ENCODE assay signal across 20 cellular contexts in genomic region chrX:150450519-150451177, GRCh38.
DNase-seq lines count a peak whose midpoint lies in the region; ATAC-seq and TF ChIP-seq lines count a peak whose summit lies in the region.
"Had no signal": no experiment of that assay in that cellular context is flagged by ENCODE, and none has a peak within 500 bp of the region (broad histone marks: within the 10 kb centered on the region; RNA-seq: fewer than 3 reads in every experiment).

No MANE protein-coding gene starts in this region.

- no peak overlapping the region for H3K18ac ChIP-seq in mesenchymal stem cell (ENCODE audit: low read depth in 1 of 2, low read length in 2 of 2)

- no peak overlapping the region for H2BK15ac ChIP-seq in mesenchymal stem cell (ENCODE audit: low read depth, poor library complexity, severe bottlenecking)

- H4K20me1 ChIP-seq in DND-41 (ENCODE audit: insufficient read depth, low read length) (no peaks in the 10 kb centered on the region; the same call in 1 of the 2 replicates), GM23338 (replicated peaks; ENCODE audit: insufficient read depth) (no peaks in the 10 kb centered on the region)

- no peaks in the 10 kb centered on the region for H3K9me3 ChIP-seq in DND-41 (ENCODE audit: insufficient read depth, low read length, severe bottlenecking)
- H3K9me3 ChIP-seq in mesenchymal stem cell (ENCODE audit: control insufficient read depth, low read length): no peaks in the 10 kb centered on the region
- H3K9me3 ChIP-seq: body of pancreas, sigmoid colon had no signal

- peak; percentile 37 for DNase-seq in activated CD8-positive, alpha-beta T cell treated with anti-CD3 and anti-CD28 coated beads for 36 hours
- no peak for DNase-seq in activated CD8-positive, alpha-beta T cell treated with anti-CD3 and anti-CD28 coated beads, Interleukin-2, amount 10 ng/mL, durations not matched to agents 7 days and 5 days
- DNase-seq in DND-41 (peak; percentile 53), mesenchymal stem cell (no peak), H4 (ENCODE audit: low spot score) (no peak), GM23338 (ENCODE audit: low spot score) (no peak), NCI-H510A treated with DMSO at 0.1 percent for 48 hours (lab: John Stamatoyannopoulos, UW) (no peak)
- DNase-seq in activated naive CD4-positive, alpha-beta T cell treated with anti-CD3 and anti-CD28 coated beads, Interleukin-2, amount 10 ng/mL, durations not matched to agents 7 days and 5 days: peak; percentile 23
- DNase-seq: body of pancreas, dermis blood vessel endothelial cell, DMS153, HCEC 1CT, islet precursor cell, NCI-H187, NCI-H82, PC-3, SIG-M5, sigmoid colon had no signal

- no peak overlapping the region for H3K14ac ChIP-seq in mesenchymal stem cell (ENCODE audit: low read length in 2 of 2)

- H3K4me2 ChIP-seq in DND-41 (ENCODE audit: insufficient read depth, low read length) (no peak overlapping the region), mesenchymal stem cell (ENCODE audit: low read length, poor library complexity, severe bottlenecking) (no peak overlapping the region), GM23338 (no peak overlapping the region)

- no peaks in the 10 kb centered on the region for H3K27me3 ChIP-seq in DND-41 (ENCODE audit: insufficient read depth, low read length, poor library complexity)
- H3K27me3 ChIP-seq in mesenchymal stem cell (ENCODE audit: control insufficient read depth in 1 of 2, insufficient read depth in 1 of 2, low read length in 2 of 2): peaks cover 0 to 6% of the 10 kb centered on the region in 2 experiments
- H3K27me3 ChIP-seq in GM23338 (ENCODE audit: insufficient read depth): no peaks in the 10 kb centered on the region
- H3K27me3 ChIP-seq: body of pancreas, sigmoid colon had no signal

- 100% methylated on average over 4 of the region's 5 CpGs for WGBS in mesenchymal stem cell

- CTCF ChIA-PET in activated CD8-positive, alpha-beta T cell treated with anti-CD3 and anti-CD28 coated beads for 36 hours (lab: Charles Lee): interaction anchor here (0.6 to 2.0 kb wide), 8 partner anchors 28 to 138 kb away, joined by 3 to 7 read pairs (median 3); no protein-coding TSS in a partner anchor
- CTCF ChIA-PET in activated CD8-positive, alpha-beta T cell treated with anti-CD3 and anti-CD28 coated beads, Interleukin-2, amount 10 ng/mL, durations not matched to agents 7 days and 5 days (lab: Charles Lee): interaction anchor here (1.1 to 3.2 kb wide), 5 partner anchors 7 to 35 kb away, joined by 4 to 16 read pairs (median 13); no protein-coding TSS in a partner anchor
- CTCF ChIA-PET in activated naive CD4-positive, alpha-beta T cell treated with anti-CD3 and anti-CD28 coated beads, Interleukin-2, amount 10 ng/mL, durations not matched to agents 7 days and 5 days (lab: Charles Lee): interaction anchor here (0.6 to 5.3 kb wide), 11 partner anchors 8 to 281 kb away, joined by 3 to 96 read pairs (median 3); no protein-coding TSS in a partner anchor

- intact Hi-C loops in activated CD8-positive, alpha-beta T cell treated with anti-CD3 and anti-CD28 coated beads for 36 hours (cut with micrococcal nuclease): no loop called here

- H3K27ac ChIP-seq in DND-41 (ENCODE audit: low read length) (no peak overlapping the region; the same call in 1 of the 2 replicates), mesenchymal stem cell (ENCODE audit: low read length, poor library complexity, severe bottlenecking) (no peak overlapping the region), GM23338 (ENCODE audit: low read depth) (no peak overlapping the region)
- H3K27ac ChIP-seq: body of pancreas, sigmoid colon had no signal

- H3F3A ChIP-seq in GM23338 (replicated peaks; ENCODE audit: low read depth): no peaks in the 10 kb centered on the region

- POLR2A ChIA-PET in activated CD8-positive, alpha-beta T cell treated with anti-CD3 and anti-CD28 coated beads for 36 hours (lab: Charles Lee): no interaction called here
- POLR2A ChIA-PET in activated CD8-positive, alpha-beta T cell treated with anti-CD3 and anti-CD28 coated beads, Interleukin-2, amount 10 ng/mL, durations not matched to agents 7 days and 5 days (lab: Charles Lee): interaction anchor here (0.6 to 0.8 kb wide), 2 partner anchors 129 to 226 kb away, joined by 3 read pairs; no protein-coding TSS in a partner anchor

- peaks cover 5% of the 10 kb centered on the region for H3K4me1 Mint-ChIP-seq in activated CD8-positive, alpha-beta T cell treated with anti-CD3 and anti-CD28 coated beads for 36 hours (ENCODE audit: low read depth)
- peaks cover 14% of the 10 kb centered on the region for H3K4me1 Mint-ChIP-seq in activated CD8-positive, alpha-beta T cell treated with anti-CD3 and anti-CD28 coated beads, Interleukin-2, amount 10 ng/mL, durations not matched to agents 7 days and 5 days (ENCODE audit: low read depth)
- peaks cover 50% of the 10 kb centered on the region for H3K4me1 Mint-ChIP-seq in activated naive CD4-positive, alpha-beta T cell treated with anti-CD3 and anti-CD28 coated beads, Interleukin-2, amount 10 ng/mL, durations not matched to agents 7 days and 5 days
- H3K4me1 Mint-ChIP-seq in GM23338: peaks cover 6% of the 10 kb centered on the region; the same call in 2 of the 3 replicates

- H3K9ac ChIP-seq in DND-41 (ENCODE audit: low read depth, low read length) (no peak overlapping the region), mesenchymal stem cell (ENCODE audit: low read length) (no peak overlapping the region)

- H2AFZ ChIP-seq in DND-41 (ENCODE audit: low read depth, low read length): no peak overlapping the region
- peak overlapping the region; percentile 27 for H2AFZ ChIP-seq in mesenchymal stem cell (ENCODE audit: low read depth, low read length)
- no peak overlapping the region for H2AFZ ChIP-seq in GM23338

- H3K4me3 ChIP-seq in DND-41 (ENCODE audit: low read depth in 1 of 2, low read length in 2 of 2): no peak overlapping the region
- H3K4me3 ChIP-seq in mesenchymal stem cell (ENCODE audit: insufficient read depth in 1 of 2, low read depth in 1 of 2, low read length in 2 of 2): no peak overlapping the region
- H3K4me3 ChIP-seq in GM23338: no peak overlapping the region
- H3K4me3 ChIP-seq: body of pancreas, sigmoid colon had no signal

- no peak overlapping the region for H3K27ac Mint-ChIP-seq in activated CD8-positive, alpha-beta T cell treated with anti-CD3 and anti-CD28 coated beads for 36 hours
- H3K27ac Mint-ChIP-seq in activated CD8-positive, alpha-beta T cell treated with anti-CD3 and anti-CD28 coated beads, Interleukin-2, amount 10 ng/mL, durations not matched to agents 7 days and 5 days: no peak overlapping the region
- peak overlapping the region; percentile 55 for H3K27ac Mint-ChIP-seq in activated naive CD4-positive, alpha-beta T cell treated with anti-CD3 and anti-CD28 coated beads, Interleukin-2, amount 10 ng/mL, durations not matched to agents 7 days and 5 days
- no peak overlapping the region for H3K27ac Mint-ChIP-seq in GM23338

- H4K91ac ChIP-seq in mesenchymal stem cell (ENCODE audit: low read length): no peak overlapping the region

- H3K9me2 ChIP-seq in GM23338 (ENCODE audit: insufficient read depth): no peaks in the 10 kb centered on the region

- no peak overlapping the region for H2BK120ac ChIP-seq in mesenchymal stem cell (ENCODE audit: low read depth, low read length)

- no peak overlapping the region for H3K4ac ChIP-seq in mesenchymal stem cell (ENCODE audit: low read depth in 1 of 2, low read length in 2 of 2)

- no peaks in the 10 kb centered on the region for H3K27me3 Mint-ChIP-seq in activated CD8-positive, alpha-beta T cell treated with anti-CD3 and anti-CD28 coated beads for 36 hours
- no peaks in the 10 kb centered on the region for H3K27me3 Mint-ChIP-seq in activated CD8-positive, alpha-beta T cell treated with anti-CD3 and anti-CD28 coated beads, Interleukin-2, amount 10 ng/mL, durations not matched to agents 7 days and 5 days (ENCODE audit: low read depth)
- no peaks in the 10 kb centered on the region for H3K27me3 Mint-ChIP-seq in activated naive CD4-positive, alpha-beta T cell treated with anti-CD3 and anti-CD28 coated beads, Interleukin-2, amount 10 ng/mL, durations not matched to agents 7 days and 5 days
- no peaks in the 10 kb centered on the region for H3K27me3 Mint-ChIP-seq in GM23338 (ENCODE audit: insufficient read depth, low read depth, poor library complexity)

- H3K36me3 Mint-ChIP-seq in activated CD8-positive, alpha-beta T cell treated with anti-CD3 and anti-CD28 coated beads for 36 hours (ENCODE audit: low read depth): no peaks in the 10 kb centered on the region
- no peaks in the 10 kb centered on the region for H3K36me3 Mint-ChIP-seq in activated CD8-positive, alpha-beta T cell treated with anti-CD3 and anti-CD28 coated beads, Interleukin-2, amount 10 ng/mL, durations not matched to agents 7 days and 5 days (ENCODE audit: low read depth)
- peaks cover 11% of the 10 kb centered on the region for H3K36me3 Mint-ChIP-seq in activated naive CD4-positive, alpha-beta T cell treated with anti-CD3 and anti-CD28 coated beads, Interleukin-2, amount 10 ng/mL, durations not matched to agents 7 days and 5 days
- H3K36me3 Mint-ChIP-seq in GM23338 (ENCODE audit: low read depth): no peaks in the 10 kb centered on the region
- H3K36me3 Mint-ChIP-seq: CD14-positive monocyte had no signal

- no peak overlapping the region for H3K23ac ChIP-seq in mesenchymal stem cell (ENCODE audit: low read length in 2 of 2)

- no peak overlapping the region for H2BK12ac ChIP-seq in mesenchymal stem cell (ENCODE audit: low read length in 2 of 2)

- peaks cover 8% of the 10 kb centered on the region for H3K79me1 ChIP-seq in mesenchymal stem cell (replicated peaks; ENCODE audit: low read length, poor library complexity, severe bottlenecking)

- no peaks in the 10 kb centered on the region for H3K36me3 ChIP-seq in DND-41 (ENCODE audit: insufficient read depth, low read length)
- H3K36me3 ChIP-seq in mesenchymal stem cell (ENCODE audit: control insufficient read depth in 1 of 2, insufficient read depth in 2 of 2, low read depth in 1 of 2, low read length in 2 of 2): no peaks in the 10 kb centered on the region
- H3K36me3 ChIP-seq in GM23338 (ENCODE audit: insufficient read depth): no peaks in the 10 kb centered on the region
- H3K36me3 ChIP-seq: sigmoid colon had no signal

- H2BK5ac ChIP-seq in mesenchymal stem cell (ENCODE audit: low read depth, low read length, poor library complexity, severe bottlenecking): no peak overlapping the region

- no peaks in the 10 kb centered on the region for H3K9me3 Mint-ChIP-seq in activated CD8-positive, alpha-beta T cell treated with anti-CD3 and anti-CD28 coated beads for 36 hours
- H3K9me3 Mint-ChIP-seq in activated CD8-positive, alpha-beta T cell treated with anti-CD3 and anti-CD28 coated beads, Interleukin-2, amount 10 ng/mL, durations not matched to agents 7 days and 5 days (ENCODE audit: insufficient read depth): no peaks in the 10 kb centered on the region
- H3K9me3 Mint-ChIP-seq in activated naive CD4-positive, alpha-beta T cell treated with anti-CD3 and anti-CD28 coated beads, Interleukin-2, amount 10 ng/mL, durations not matched to agents 7 days and 5 days: no peaks in the 10 kb centered on the region
- no peaks in the 10 kb centered on the region; the same call in 2 of the 3 replicates for H3K9me3 Mint-ChIP-seq in GM23338

- H3K4me3 Mint-ChIP-seq in activated CD8-positive, alpha-beta T cell treated with anti-CD3 and anti-CD28 coated beads for 36 hours: no peak overlapping the region
- no peak overlapping the region for H3K4me3 Mint-ChIP-seq in activated CD8-positive, alpha-beta T cell treated with anti-CD3 and anti-CD28 coated beads, Interleukin-2, amount 10 ng/mL, durations not matched to agents 7 days and 5 days
- no peak overlapping the region for H3K4me3 Mint-ChIP-seq in activated naive CD4-positive, alpha-beta T cell treated with anti-CD3 and anti-CD28 coated beads, Interleukin-2, amount 10 ng/mL, durations not matched to agents 7 days and 5 days
- no peak overlapping the region for H3K4me3 Mint-ChIP-seq in GM23338
- H3K4me3 Mint-ChIP-seq: CD14-positive monocyte had no signal

- H3K4me1 ChIP-seq in DND-41 (ENCODE audit: insufficient read depth, low read length): peaks cover 18% of the 10 kb centered on the region
- H3K4me1 ChIP-seq in mesenchymal stem cell (ENCODE audit: control insufficient read depth, insufficient read depth, low read depth, low read length): no peaks in the 10 kb centered on the region
- no peaks in the 10 kb centered on the region for H3K4me1 ChIP-seq in GM23338 (ENCODE audit: insufficient read depth)
- H3K4me1 ChIP-seq: body of pancreas, sigmoid colon had no signal

- H4K8ac ChIP-seq in mesenchymal stem cell (ENCODE audit: low read length): no peak overlapping the region

- peak; percentile 61 for ATAC-seq in activated CD8-positive, alpha-beta T cell treated with anti-CD3 and anti-CD28 coated beads for 36 hours
- ATAC-seq in activated CD8-positive, alpha-beta T cell treated with anti-CD3 and anti-CD28 coated beads, Interleukin-2, amount 10 ng/mL, durations not matched to agents 7 days and 5 days: no peak
- ATAC-seq in DND-41 (ENCODE audit: insufficient read depth, low read depth) (peak; percentile 89), GM23338 (no peak)
- ATAC-seq: body of pancreas, HepG2, PC-3 had no signal

- H2AK5ac ChIP-seq in mesenchymal stem cell (ENCODE audit: low read length, severe bottlenecking): no peak overlapping the region

- H3K79me2 ChIP-seq in DND-41 (ENCODE audit: insufficient read depth, low read length) (no peaks in the 10 kb centered on the region), GM23338 (replicated peaks; ENCODE audit: insufficient read depth) (no peaks in the 10 kb centered on the region)

- no peak for TF ChIP-seq CTCF in activated CD8-positive, alpha-beta T cell treated with anti-CD3 and anti-CD28 coated beads for 36 hours (IDR thresholded peaks at IDR 0.05)
- TF ChIP-seq CTCF in DND-41 (IDR thresholded peaks at IDR 0.05; ENCODE audit: borderline replicate concordance, extremely low read depth, low read length, poor library complexity, severe bottlenecking) (no peak), GM23338 (conservative IDR thresholded peaks at IDR 0.05; ENCODE audit: low read depth in 2 of 2) (no peak)

Comparison
In these comparisons a context has a peak if more than half of its experiments do, and no peak if none do; other contexts are left out.
1. ATAC-seq: peak in activated CD8-positive, alpha-beta T cell treated with anti-CD3 and anti-CD28 coated beads for 36 hours (single experiment) and DND-41 (single experiment); none in activated CD8-positive, alpha-beta T cell treated with anti-CD3 and anti-CD28 coated beads, Interleukin-2, amount 10 ng/mL, durations not matched to agents 7 days and 5 days (single experiment) and GM23338 (single experiment).
2. DNase-seq: peak in activated CD8-positive, alpha-beta T cell treated with anti-CD3 and anti-CD28 coated beads for 36 hours (single experiment), DND-41 (single experiment) and activated naive CD4-positive, alpha-beta T cell treated with anti-CD3 and anti-CD28 coated beads, Interleukin-2, amount 10 ng/mL, durations not matched to agents 7 days and 5 days (single experiment); none in activated CD8-positive, alpha-beta T cell treated with anti-CD3 and anti-CD28 coated beads, Interleukin-2, amount 10 ng/mL, durations not matched to agents 7 days and 5 days (single experiment), mesenchymal stem cell (single experiment), H4 (single experiment), GM23338 (single experiment) and NCI-H510A treated with DMSO at 0.1 percent for 48 hours (single experiment).